ENCODE assay signal across 25 cellular contexts in the genomic region with DNA sequence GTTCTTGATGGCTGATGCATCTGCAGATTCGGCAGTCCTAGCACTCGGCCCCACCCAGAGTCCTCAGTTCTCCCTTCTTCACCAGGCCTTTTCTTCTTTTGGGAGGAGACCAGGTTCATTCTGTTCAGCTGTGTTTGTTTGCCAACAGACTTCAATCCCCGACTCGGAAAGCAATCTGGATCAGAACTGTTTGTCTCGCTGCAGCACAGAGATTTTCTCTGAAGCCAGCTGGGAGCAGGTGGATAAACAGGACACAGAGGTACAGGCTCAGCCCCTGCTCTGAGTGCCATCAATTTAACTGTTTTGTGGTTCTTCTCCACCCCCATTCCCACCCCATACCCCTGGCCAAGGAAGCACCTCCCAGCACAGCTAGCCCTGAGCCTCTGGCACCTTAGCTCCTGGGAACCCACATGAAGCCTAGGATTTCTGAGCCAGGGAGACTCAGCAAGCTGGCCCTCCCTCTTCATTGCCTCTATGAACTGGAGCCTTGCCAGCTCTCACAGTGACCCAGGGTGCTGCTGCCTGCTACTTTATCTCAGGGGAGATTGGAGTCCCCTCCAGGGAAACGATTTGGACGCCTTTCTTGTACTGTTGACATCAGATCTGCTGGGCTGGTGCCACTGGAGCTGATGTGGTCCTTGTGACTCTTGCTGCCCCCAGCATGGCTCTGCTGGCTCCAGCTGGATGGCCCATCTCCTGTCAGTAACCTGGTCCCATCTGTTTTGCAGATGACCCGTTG. TPM values are rescaled to one million over a fixed set of nuclear protein-coding genes. Genes with fewer than 3 reads are reported as not detected.
DNase-seq lines count a peak whose midpoint lies in the region; ATAC-seq and TF ChIP-seq lines count a peak whose summit lies in the region.
"Had no signal": no experiment of that assay in that cellular context is flagged by ENCODE, and none has a peak within 500 bp of the region (broad histone marks: within the 10 kb centered on the region; RNA-seq: fewer than 3 reads in every experiment).

No MANE protein-coding gene starts in this region.

- peaks cover 10% of the 10 kb centered on the region for H3K4me1 Mint-ChIP-seq in activated CD4-positive, alpha-beta T cell treated with anti-CD3 and anti-CD28 coated beads for 36 hours

- CTCF ChIA-PET in activated CD4-positive, alpha-beta T cell treated with anti-CD3 and anti-CD28 coated beads for 36 hours (lab: Charles Lee), result interaction anchor here (0.6 to 1.0 kb wide), 4 partner anchors 8 to 25 kb away, joined by 3 read pairs; no protein-coding TSS in a partner anchor

- no peak for ATAC-seq in activated CD4-positive, alpha-beta T cell treated with anti-CD3 and anti-CD28 coated beads for 36 hours
- ATAC-seq in GM18909 (IDR thresholded peaks at IDR 0.05; ENCODE audit: poor library complexity, unreplicated experiment) (no peak), left colon (no peak)

- no peak for TF ChIP-seq CTCF in prostate gland (IDR thresholded peaks at IDR 0.05)

- no peaks in the 10 kb centered on the region for H3K9me3 ChIP-seq in prostate gland
- H3K9me3 ChIP-seq: suprapubic skin had no signal

- no peak for TF ChIP-seq POLR2A in prostate gland (IDR thresholded peaks at IDR 0.05)

- peak overlapping the region; percentile 30 for H3K27ac Mint-ChIP-seq in activated CD4-positive, alpha-beta T cell treated with anti-CD3 and anti-CD28 coated beads for 36 hours

- POLR2A ChIA-PET in activated CD4-positive, alpha-beta T cell treated with anti-CD3 and anti-CD28 coated beads for 36 hours (lab: Charles Lee), result no interaction called here

- peaks cover 33% of the 10 kb centered on the region for H3K36me3 Mint-ChIP-seq in activated CD4-positive, alpha-beta T cell treated with anti-CD3 and anti-CD28 coated beads for 36 hours (ENCODE audit: low read depth)

- no peaks in the 10 kb centered on the region for H3K27me3 Mint-ChIP-seq in activated CD4-positive, alpha-beta T cell treated with anti-CD3 and anti-CD28 coated beads for 36 hours

- H3K27me3 ChIP-seq in prostate gland (replicated peaks; ENCODE audit: insufficient read depth), result no peaks in the 10 kb centered on the region
- H3K27me3 ChIP-seq: suprapubic skin had no signal

- 56% methylated on average over 8 of the region's 8 CpGs for WGBS in prostate gland

- DNase-seq in activated CD4-positive, alpha-beta T cell treated with anti-CD3 and anti-CD28 coated beads for 36 hours, result no peak
- no peak for DNase-seq in activated CD4-positive, alpha-beta T cell treated with anti-CD3 and anti-CD28 coated beads for 4 hours
- DNase-seq in NCI-H1092 treated with DMSO at 0.1 percent for 48 hours (lab: John Stamatoyannopoulos, UW) (peak; percentile 70), prostate gland (ENCODE audit: low spot score) (peak; percentile 27), medulla oblongata (ENCODE audit: extremely low spot score) (no peak), left colon (no peak)
- DNase-seq: activated CD4-positive, alpha-beta T cell treated with anti-CD3 and anti-CD28 coated beads for 1 hour; activated effector memory CD4-positive, alpha-beta T cell treated with anti-CD3 and anti-CD28 coated beads, Interleukin-2, amount 50 U/mL, for 16 hours; DMS53; GOT3; mammary epithelial cell; NCI-H1417 treated with DMSO at 0.1 percent for 48 hours; NCI-H2227 treated with DMSO at 0.1 percent for 48 hours; NCI-H748 treated with DMSO at 0.1 percent for 48 hours; occipital lobe; OCI-M1; stimulated activated CD8-positive, alpha-beta memory T cell treated with anti-CD3 and anti-CD28 coated beads, Interleukin-4, amount 100 ng/mL, for 48 hours; T1000 had no signal

- H3K4me3 ChIP-seq in prostate gland, result no peak overlapping the region
- H3K4me3 ChIP-seq: suprapubic skin had no signal

- no peaks in the 10 kb centered on the region for H3K9me3 Mint-ChIP-seq in activated CD4-positive, alpha-beta T cell treated with anti-CD3 and anti-CD28 coated beads for 36 hours (ENCODE audit: low read depth)

- intact Hi-C loops in activated CD4-positive, alpha-beta T cell treated with anti-CD3 and anti-CD28 coated beads for 36 hours (cut with DNase I, micrococcal nuclease), result no loop called here
- intact Hi-C loops in prostate gland (cut with DNase I), result no loop called here
- intact Hi-C loops in left colon (cut with DNase I, micrococcal nuclease), result no loop called here

- no peak overlapping the region for H3K4me3 Mint-ChIP-seq in activated CD4-positive, alpha-beta T cell treated with anti-CD3 and anti-CD28 coated beads for 36 hours

- H3K4me1 ChIP-seq in prostate gland (replicated peaks), result peaks cover 16% of the 10 kb centered on the region
- H3K4me1 ChIP-seq: suprapubic skin had no signal

- H3K36me3 ChIP-seq in prostate gland, result peaks cover 9 to 20% of the 10 kb centered on the region in 2 donors

- peak overlapping the region; percentile 67 for H3K27ac ChIP-seq in cingulate gyrus (ENCODE audit: low read depth, low read length)
- peak overlapping the region; percentile 34 to 75 for H3K27ac ChIP-seq in prostate gland
- H3K27ac ChIP-seq: HL-60, suprapubic skin had no signal

RNA-seq across cellular contexts. Expression of a gene that starts 58.2 kb away (rescaled TPM):
- not detected for total RNA-seq in activated CD4-positive, alpha-beta T cell treated with anti-CD3 and anti-CD28 coated beads for 36 hours
- total RNA-seq in prostate gland, result 1 to 10 TPM in 1 of 2 donors, not detected in 1; 6.9 TPM
- not detected for total RNA-seq in left colon
- total RNA-seq: A673, fibroblast of villous mesenchyme, mammary epithelial cell, SK-MEL-5, suprapubic skin had no signal

Comparison
In these comparisons a context has a peak if more than half of its experiments do, and no peak if none do; other contexts are left out.
1. DNase-seq: peak in NCI-H1092 treated with DMSO at 0.1 percent for 48 hours (single experiment) and prostate gland (single experiment); none in activated CD4-positive, alpha-beta T cell treated with anti-CD3 and anti-CD28 coated beads for 36 hours (single experiment), activated CD4-positive, alpha-beta T cell treated with anti-CD3 and anti-CD28 coated beads for 4 hours (0 of 2), medulla oblongata (single experiment) and left colon (0 of 2).